In genomic region chr14:51925980-51926379, GRCh38 we compare ENCODE assay signal across 20 cellular contexts.
A peak's percentile ranks its signal among the peaks of the same experiment; 100 is the strongest.
DNase-seq lines count a peak whose midpoint lies in the region; ATAC-seq and TF ChIP-seq lines count a peak whose summit lies in the region.
"Had no signal": no experiment of that assay in that cellular context is flagged by ENCODE, and none has a peak within 500 bp of the region (broad histone marks: within the 10 kb centered on the region; RNA-seq: fewer than 3 reads in every experiment).

No MANE protein-coding gene starts in this region.

- H3K4me2 ChIP-seq in smooth muscle cell: no peak overlapping the region
- H3K4me2 ChIP-seq: BLaER1, GM23338 had no signal

- peaks cover 30% of the 10 kb centered on the region for H3K79me2 ChIP-seq in smooth muscle cell (ENCODE audit: low read depth)

- ATAC-seq in CD4-positive, alpha-beta T cell (ENCODE audit: poor library complexity): no peak
- ATAC-seq in T-helper 17 cell: no peak
- ATAC-seq in central memory CD8-positive, alpha-beta T cell (replicated peaks; ENCODE audit: extremely low read depth, poor library complexity, severe bottlenecking): no peak
- ATAC-seq in natural killer cell: no peak
- no peak for ATAC-seq in GM19452 (IDR thresholded peaks at IDR 0.05; ENCODE audit: unreplicated experiment)
- ATAC-seq in HG03469 (IDR thresholded peaks at IDR 0.05; ENCODE audit: unreplicated experiment): no peak
- ATAC-seq: GM23338 had no signal

- whole genome bisulfite sequencing in smooth muscle cell (ENCODE audit: low lambda C conversion rate): 100% methylated on average over 2 of the region's 2 CpGs

- H3K27ac ChIP-seq in CD4-positive, alpha-beta T cell (ENCODE audit: low read depth, low read length): no peak overlapping the region
- no peak overlapping the region for H3K27ac ChIP-seq in smooth muscle cell (ENCODE audit: low read depth)
- H3K27ac ChIP-seq: BLaER1 had no signal

- POLR2A ChIA-PET in CD4-positive, alpha-beta T cell (lab: Charles Lee): no interaction called here

- no peak for DNase-seq in CD4-positive, alpha-beta T cell
- no peak for DNase-seq in T-helper 17 cell
- no peak for DNase-seq in central memory CD8-positive, alpha-beta T cell (ENCODE audit: low spot score in 2 of 2)
- DNase-seq in natural killer cell: no peak
- no peak for DNase-seq in smooth muscle cell (lab: John Stamatoyannopoulos, UW; ENCODE audit: unreplicated experiment)
- DNase-seq in stimulated activated naive CD4-positive, alpha-beta T cell (lab: John Stamatoyannopoulos, UW): no peak
- DNase-seq: 8988T; CD8-positive, alpha-beta memory T cell; COR-L47; DMS 273 treated with DMSO at 0.1 percent for 48 hours; DMS53; DND-41; EL; HCEC 1CT; HFFc6 had no signal

- H3K27me3 Mint-ChIP-seq in CD4-positive, alpha-beta T cell: no peaks in the 10 kb centered on the region
- H3K27me3 Mint-ChIP-seq in T-helper 17 cell (no peaks in the 10 kb centered on the region), natural killer cell (ENCODE audit: low read depth in 2 of 2) (no peaks in the 10 kb centered on the region)
- H3K27me3 Mint-ChIP-seq in central memory CD8-positive, alpha-beta T cell: no peaks in the 10 kb centered on the region
- H3K27me3 Mint-ChIP-seq: CD8-positive, alpha-beta memory T cell had no signal

- H3K4me1 ChIP-seq in smooth muscle cell (ENCODE audit: low read depth): peaks cover 21% of the 10 kb centered on the region

- intact Hi-C loops in CD4-positive, alpha-beta T cell (cut with DNase I, micrococcal nuclease): no loop called here
- intact Hi-C loops in natural killer cell (cut with micrococcal nuclease): no loop called here

- H3K4me3 Mint-ChIP-seq in CD4-positive, alpha-beta T cell: no peak overlapping the region
- H3K4me3 Mint-ChIP-seq in T-helper 17 cell (peak overlapping the region; percentile 8), natural killer cell (peak overlapping the region; percentile 14)
- no peak overlapping the region for H3K4me3 Mint-ChIP-seq in central memory CD8-positive, alpha-beta T cell
- H3K4me3 Mint-ChIP-seq: CD14-positive monocyte; CD8-positive, alpha-beta memory T cell; GM23338; HFFc6 had no signal

- CTCF ChIA-PET in CD4-positive, alpha-beta T cell (lab: Charles Lee): no interaction called here

- H3K9me3 Mint-ChIP-seq in CD4-positive, alpha-beta T cell: no peaks in the 10 kb centered on the region
- H3K9me3 Mint-ChIP-seq in central memory CD8-positive, alpha-beta T cell: no peaks in the 10 kb centered on the region
- no peaks in the 10 kb centered on the region for H3K9me3 Mint-ChIP-seq in natural killer cell
- H3K9me3 Mint-ChIP-seq: CD8-positive, alpha-beta memory T cell; GM23338; HFFc6 had no signal

- H3K36me3 Mint-ChIP-seq in CD4-positive, alpha-beta T cell (ENCODE audit: low read depth): peaks cover 62% of the 10 kb centered on the region
- H3K36me3 Mint-ChIP-seq in T-helper 17 cell (ENCODE audit: low read depth) (peaks cover 2% of the 10 kb centered on the region), natural killer cell (no peaks in the 10 kb centered on the region)
- H3K36me3 Mint-ChIP-seq in central memory CD8-positive, alpha-beta T cell (ENCODE audit: insufficient read depth): peaks cover 33% of the 10 kb centered on the region

- no peaks in the 10 kb centered on the region for H3K9me3 ChIP-seq in CD4-positive, alpha-beta T cell (ENCODE audit: control insufficient read depth, low read length)
- H3K9me3 ChIP-seq in T-helper 17 cell (ENCODE audit: control insufficient read depth, low read length, poor library complexity, severe bottlenecking): no peaks in the 10 kb centered on the region
- no peaks in the 10 kb centered on the region for H3K9me3 ChIP-seq in smooth muscle cell (replicated peaks; ENCODE audit: low read depth)

- H3K27me3 ChIP-seq in CD4-positive, alpha-beta T cell (ENCODE audit: control insufficient read depth, insufficient read depth, low read length): no peaks in the 10 kb centered on the region
- H3K27me3 ChIP-seq in smooth muscle cell (ENCODE audit: low read depth): no peaks in the 10 kb centered on the region
- H3K27me3 ChIP-seq: BLaER1 had no signal

- no peak overlapping the region for H3K9ac ChIP-seq in smooth muscle cell (ENCODE audit: low read depth)
- H3K9ac ChIP-seq: BLaER1 had no signal

- no peak for TF ChIP-seq CTCF in CD4-positive, alpha-beta T cell (IDR thresholded peaks at IDR 0.05)
- TF ChIP-seq CTCF in natural killer cell (IDR thresholded peaks at IDR 0.05): no peak
- no peak for TF ChIP-seq CTCF in smooth muscle cell (IDR thresholded peaks at IDR 0.05; ENCODE audit: borderline replicate concordance, insufficient read depth, poor library complexity, severe bottlenecking)

- no peak overlapping the region for H3K4me3 ChIP-seq in smooth muscle cell
- H3K4me3 ChIP-seq: BLaER1, GM23338 had no signal

- peak overlapping the region; percentile 38 for H3K27ac Mint-ChIP-seq in CD4-positive, alpha-beta T cell
- H3K27ac Mint-ChIP-seq in T-helper 17 cell: peak overlapping the region; percentile 84
- peak overlapping the region; percentile 48 for H3K27ac Mint-ChIP-seq in central memory CD8-positive, alpha-beta T cell (ENCODE audit: low read depth)
- H3K27ac Mint-ChIP-seq in natural killer cell: peak overlapping the region; percentile 93 to 94
- H3K27ac Mint-ChIP-seq: CD14-positive monocyte, GM23338, HFFc6 had no signal

- no peaks in the 10 kb centered on the region for H3K36me3 ChIP-seq in smooth muscle cell (ENCODE audit: low read depth)

- H2AFZ ChIP-seq in smooth muscle cell (ENCODE audit: low read depth): no peak overlapping the region
- H2AFZ ChIP-seq: GM23338 had no signal

- H4K20me1 ChIP-seq in smooth muscle cell (ENCODE audit: low read depth): peaks cover 11% of the 10 kb centered on the region
- H4K20me1 ChIP-seq: BLaER1 had no signal

- H3K4me1 Mint-ChIP-seq in CD4-positive, alpha-beta T cell (ENCODE audit: low read depth): peaks cover 90% of the 10 kb centered on the region
- H3K4me1 Mint-ChIP-seq in T-helper 17 cell (peaks cover 50% of the 10 kb centered on the region), natural killer cell (peaks cover 76 to 77% of the 10 kb centered on the region in 2 donors)
- H3K4me1 Mint-ChIP-seq in central memory CD8-positive, alpha-beta T cell: peaks cover 76% of the 10 kb centered on the region

- peaks cover 13% of the 10 kb centered on the region for H3F3A ChIP-seq in smooth muscle cell (ENCODE audit: low read depth)

Comparison
In these comparisons a context has a peak if more than half of its experiments do, and no peak if none do; other contexts are left out.
1. H3K27ac Mint-ChIP-seq: peak in every context shown above with its lines; median percentile 94 in natural killer cell; 84 in T-helper 17 cell; 48 in central memory CD8-positive, alpha-beta T cell; 38 in CD4-positive, alpha-beta T cell.
2. H3K4me3 Mint-ChIP-seq: peak in T-helper 17 cell (single experiment) and natural killer cell (single experiment); none in CD4-positive, alpha-beta T cell (single experiment) and central memory CD8-positive, alpha-beta T cell (single experiment).